Comparison of ENCODE assay signal across 9 cellular contexts in genomic region chr3:129794319-129795201, GRCh38.
DNase-seq lines count a peak whose midpoint lies in the region; ATAC-seq, FAIRE-seq and TF ChIP-seq lines count a peak whose summit lies in the region.
"Had no signal": no experiment of that assay in that cellular context is flagged by ENCODE, and none has a peak within 500 bp of the region (broad histone marks: within the 10 kb centered on the region; RNA-seq: fewer than 3 reads in every experiment).

No MANE protein-coding gene starts in this region.

- peaks cover 45% of the 10 kb centered on the region for H3K4me1 ChIP-seq in PC-9 (replicated peaks; ENCODE audit: insufficient read depth)
- H3K4me1 ChIP-seq in endothelial cell of umbilical vein (ENCODE audit: control insufficient read depth, extremely low read depth, insufficient read depth, low read length): peaks cover 32% of the 10 kb centered on the region

- no peaks in the 10 kb centered on the region for H3K9me3 Mint-ChIP-seq in activated T-helper 17 cell treated with anti-CD3 and anti-CD28 coated beads, Interleukin-2, amount 50 U/mL, for 72 hours
- no peaks in the 10 kb centered on the region for H3K9me3 Mint-ChIP-seq in effector memory CD8-positive, alpha-beta T cell
- H3K9me3 Mint-ChIP-seq: central memory CD8-positive, alpha-beta T cell had no signal

- POLR2A ChIA-PET in PC-9 (lab: Charles Lee; ENCODE audit: unreplicated experiment) (interaction anchor here (0.5 to 1.1 kb wide), 9 partner anchors 31 to 136 kb away, joined by 3 to 7 read pairs (median 5); no protein-coding TSS in a partner anchor), endothelial cell of umbilical vein (lab: Charles Lee) (interaction anchor here (0.5 kb wide), 1 partner anchor 17 kb away, joined by 4 read pairs; no protein-coding TSS in a partner anchor)

- no peaks in the 10 kb centered on the region for H3K9me2 ChIP-seq in PC-9 (ENCODE audit: insufficient read depth)

- no peaks in the 10 kb centered on the region for H3K27me3 Mint-ChIP-seq in activated T-helper 17 cell treated with anti-CD3 and anti-CD28 coated beads, Interleukin-2, amount 50 U/mL, for 72 hours
- H3K27me3 Mint-ChIP-seq in effector memory CD8-positive, alpha-beta T cell: no peaks in the 10 kb centered on the region
- H3K27me3 Mint-ChIP-seq: central memory CD8-positive, alpha-beta T cell had no signal

- no peak overlapping the region for H3K4me3 Mint-ChIP-seq in activated T-helper 17 cell treated with anti-CD3 and anti-CD28 coated beads, Interleukin-2, amount 50 U/mL, for 72 hours
- no peak overlapping the region for H3K4me3 Mint-ChIP-seq in effector memory CD8-positive, alpha-beta T cell
- H3K4me3 Mint-ChIP-seq: central memory CD8-positive, alpha-beta T cell had no signal

- ATAC-seq in HG02852 (IDR thresholded peaks at IDR 0.05; ENCODE audit: unreplicated experiment): no peak
- no peak for ATAC-seq in activated T-helper 17 cell treated with anti-CD3 and anti-CD28 coated beads, Interleukin-2, amount 50 U/mL, for 72 hours (replicated peaks)
- ATAC-seq in effector memory CD8-positive, alpha-beta T cell (replicated peaks): no peak

- no peaks in the 10 kb centered on the region for H3K27me3 ChIP-seq in PC-9 (ENCODE audit: insufficient read depth, low read depth)
- H3K27me3 ChIP-seq in endothelial cell of umbilical vein (ENCODE audit: control insufficient read depth in 2 of 2, insufficient read depth in 2 of 2, low read length in 2 of 2): no peaks in the 10 kb centered on the region

- no peaks in the 10 kb centered on the region for H3K36me3 Mint-ChIP-seq in activated T-helper 17 cell treated with anti-CD3 and anti-CD28 coated beads, Interleukin-2, amount 50 U/mL, for 72 hours (ENCODE audit: low read depth)
- H3K36me3 Mint-ChIP-seq in effector memory CD8-positive, alpha-beta T cell (ENCODE audit: insufficient read depth): peaks cover 4% of the 10 kb centered on the region

- DNase-seq in DMS153 (lab: John Stamatoyannopoulos, UW) (peak; percentile 24), HT-29 (ENCODE audit: low spot score) (peak; percentile 89), PC-9 (peak; percentile 93 to 99), endothelial cell of umbilical vein (ENCODE audit: low read depth, low spot score) (peak; percentile 67), myocyte (ENCODE audit: low read depth) (peak; percentile 71)
- no peak for DNase-seq in effector memory CD8-positive, alpha-beta T cell

- no peak overlapping the region for H2AFZ ChIP-seq in PC-9
- H2AFZ ChIP-seq in endothelial cell of umbilical vein (ENCODE audit: low read depth, low read length): peak overlapping the region; percentile 78

- peak; percentile 61 for FAIRE-seq in endothelial cell of umbilical vein (lab: Jason Lieb, UNC)

- peaks cover 57% of the 10 kb centered on the region for H3F3A ChIP-seq in PC-9 (ENCODE audit: insufficient read depth, low read depth)

- no TSS peak for BruUV-seq in PC-9 (replicated peaks; lab: Mats Ljungman, UMichigan)
- TSS peak; percentile 74 for BruUV-seq in endothelial cell of umbilical vein (replicated peaks; lab: Mats Ljungman, UMichigan)

- H3K79me2 ChIP-seq in PC-9 (ENCODE audit: low read depth) (peaks cover 68% of the 10 kb centered on the region), endothelial cell of umbilical vein (ENCODE audit: control insufficient read depth, insufficient read depth, low read length) (peaks cover 10% of the 10 kb centered on the region)

- no peaks in the 10 kb centered on the region for H3K9me3 ChIP-seq in PC-9 (ENCODE audit: insufficient read depth, low read depth)
- H3K9me3 ChIP-seq in endothelial cell of umbilical vein (replicated peaks; ENCODE audit: control insufficient read depth, insufficient read depth, low read length): no peaks in the 10 kb centered on the region

- H3K36me3 ChIP-seq in PC-9 (ENCODE audit: low read depth) (no peaks in the 10 kb centered on the region), endothelial cell of umbilical vein (ENCODE audit: control insufficient read depth in 2 of 2, extremely low read depth in 1 of 2, insufficient read depth in 2 of 2, low read length in 2 of 2) (no peaks in the 10 kb centered on the region)

- peak overlapping the region; percentile 96 for H3K4me3 ChIP-seq in PC-9
- peak overlapping the region; percentile 19 to 85 (median 62) for H3K4me3 ChIP-seq in endothelial cell of umbilical vein (replicated peaks in 1 of 3; ENCODE audit: insufficient read depth in 1 of 3, low read depth in 1 of 3, low read length in 3 of 3)

- H3K27ac ChIP-seq in PC-9: peak overlapping the region; percentile 100
- peak overlapping the region; percentile 82 for H3K27ac ChIP-seq in endothelial cell of umbilical vein (ENCODE audit: insufficient read depth, low read depth, low read length)

- CTCF ChIA-PET in PC-9 (lab: Charles Lee) (interaction anchor here (0.6 to 0.7 kb wide), 2 partner anchors 67 to 128 kb away, joined by 3 read pairs; no protein-coding TSS in a partner anchor), endothelial cell of umbilical vein (lab: Charles Lee) (interaction anchor here (0.9 to 2.0 kb wide), 7 partner anchors 13 to 311 kb away, joined by 3 to 10 read pairs (median 5); no protein-coding TSS in a partner anchor)

- TF ChIP-seq CTCF in PC-9 (conservative IDR thresholded peaks at IDR 0.05) (no peak), endothelial cell of umbilical vein (IDR thresholded peaks at IDR 0.05; ENCODE audit: extremely low read depth in 1 of 2, insufficient read depth in 1 of 2, low read depth in 1 of 2, low read length in 2 of 2) (no peak)

- intact Hi-C loops in PC-9 (cut with micrococcal nuclease; ENCODE audit: unreplicated experiment): loop anchor here (1.0 kb wide), 5 partner anchors 35 to 167 kb away; no protein-coding TSS in a partner anchor
- intact Hi-C loops in endothelial cell of umbilical vein (cut with micrococcal nuclease): loop anchor here (2.0 to 10.0 kb wide), 2 partner anchors 16 to 140 kb away; no protein-coding TSS in a partner anchor

- no peaks in the 10 kb centered on the region for H3K9me1 ChIP-seq in endothelial cell of umbilical vein (replicated peaks; ENCODE audit: control insufficient read depth, extremely low read depth, insufficient read depth, low read length)

- H3K4me2 ChIP-seq in PC-9 (peak overlapping the region; percentile 97), endothelial cell of umbilical vein (ENCODE audit: insufficient read depth, low read length) (peak overlapping the region; percentile 99)

- H4K20me1 ChIP-seq in PC-9 (ENCODE audit: insufficient read depth) (peaks cover 13% of the 10 kb centered on the region; the same call in 1 of the 2 replicates), endothelial cell of umbilical vein (replicated peaks; ENCODE audit: control insufficient read depth, extremely low read depth, insufficient read depth, low read length) (peaks cover 2% of the 10 kb centered on the region)

- peak overlapping the region; percentile 87 for H3K9ac ChIP-seq in endothelial cell of umbilical vein (replicated peaks; ENCODE audit: extremely low read depth, insufficient read depth, low read length)

- no peaks in the 10 kb centered on the region for H3K4me1 Mint-ChIP-seq in activated T-helper 17 cell treated with anti-CD3 and anti-CD28 coated beads, Interleukin-2, amount 50 U/mL, for 72 hours
- peaks cover 0 to 4% of the 10 kb centered on the region in 2 donors for H3K4me1 Mint-ChIP-seq in effector memory CD8-positive, alpha-beta T cell (ENCODE audit: low read depth in 2 of 2)

- TF ChIP-seq POLR2A in endothelial cell of umbilical vein (IDR thresholded peaks at IDR 0.05; ENCODE audit: low read depth, low read length): no peak

- dilution Hi-C loops in endothelial cell of umbilical vein (cut with MboI; ENCODE audit: extremely low pct_ligation_motif_present, low sequenced_read_pairs): no loop called here

- no peak overlapping the region for H3K27ac Mint-ChIP-seq in activated T-helper 17 cell treated with anti-CD3 and anti-CD28 coated beads, Interleukin-2, amount 50 U/mL, for 72 hours
- H3K27ac Mint-ChIP-seq in effector memory CD8-positive, alpha-beta T cell: no peak overlapping the region

TF ChIP-seq in endothelial cell of umbilical vein, 7 proteins besides CTCF, POLR2A, EP300 and RAD21:
- TF ChIP-seq MAX (IDR thresholded peaks at IDR 0.05; ENCODE audit: insufficient read depth, insufficient read length) (no peak), JUN (IDR thresholded peaks at IDR 0.05; ENCODE audit: borderline replicate concordance, insufficient read depth, insufficient read length, low read depth) (no peak), GATA2 (IDR thresholded peaks at IDR 0.05; ENCODE audit: insufficient read depth, insufficient read length, low read depth, low read length) (no peak), EZH2 (IDR thresholded peaks at IDR 0.05; ENCODE audit: borderline replicate concordance, low read depth, low read length, severe bottlenecking) (no peak), POLR2AphosphoS5 (IDR thresholded peaks at IDR 0.05; ENCODE audit: insufficient read depth, low read depth, low read length) (peak; percentile 33), FOS (IDR thresholded peaks at IDR 0.05; ENCODE audit: borderline replicate concordance, insufficient read depth, low read length) (peak; percentile 3), MYC (IDR thresholded peaks at IDR 0.05; ENCODE audit: low read depth, low read length) (no peak)

Comparison
In these comparisons a context has a peak if more than half of its experiments do, and no peak if none do; other contexts are left out.
1. DNase-seq: peak in DMS153 (single experiment), HT-29 (single experiment), PC-9 (2 of 2), endothelial cell of umbilical vein (single experiment) and myocyte (single experiment); none in effector memory CD8-positive, alpha-beta T cell (0 of 3).